In genomic region chr15:61383421-61383820, GRCh38 we compare ENCODE assay signal across 16 cellular contexts.
DNase-seq lines count a peak whose midpoint lies in the region; ATAC-seq, FAIRE-seq and TF ChIP-seq lines count a peak whose summit lies in the region.
"Had no signal": no experiment of that assay in that cellular context is flagged by ENCODE, and none has a peak within 500 bp of the region (broad histone marks: within the 10 kb centered on the region; RNA-seq: fewer than 3 reads in every experiment).

No MANE protein-coding gene starts in this region.

- no peak for DNase-seq in D721Med (ENCODE audit: insufficient read length, low spot score)
- peak; percentile 63 for DNase-seq in LHCN-M2 (ENCODE audit: low read depth)
- peak; percentile 49 for DNase-seq in fibroblast of gingiva (ENCODE audit: low read depth)
- DNase-seq in non-pigmented ciliary epithelial cell (ENCODE audit: low read depth), result peak; percentile 3
- no peak for DNase-seq in HT-29 (ENCODE audit: low spot score)
- no peak for DNase-seq in activated gamma-delta T cell treated with Interleukin-2 at 50 U/mL for 16 hours
- DNase-seq in NCI-H2107 (lab: John Stamatoyannopoulos, UW), result no peak
- DNase-seq: activated CD4-positive, alpha-beta memory T cell treated with anti-CD3 and anti-CD28 coated beads for 36 hours; activated T-cell treated with anti-CD3 and anti-CD28 coated beads, Interleukin-2, amount 50 U/mL, for 24 hours; DMS 273 treated with DMSO at 0.1 percent for 48 hours; erythroblast; NCI-H2029; NCI-H446 treated with DMSO at 0.1 percent for 48 hours; occipital lobe had no signal

- FAIRE-seq in D721Med (lab: Jason Lieb, UNC), result peak; percentile 6
- FAIRE-seq: GM18507 had no signal

- TF ChIP-seq CTCF in D721Med (IDR thresholded peaks at IDR 0.05; ENCODE audit: insufficient read depth, missing control alignments), result no peak

- ATAC-seq in GM18502 (IDR thresholded peaks at IDR 0.05; ENCODE audit: poor library complexity, unreplicated experiment), result no peak

Comparison
In these comparisons a context has a peak if more than half of its experiments do, and no peak if none do; other contexts are left out.
1. DNase-seq: peak in LHCN-M2 (single experiment), fibroblast of gingiva (single experiment) and non-pigmented ciliary epithelial cell (single experiment); none in D721Med (single experiment), HT-29 (single experiment), activated gamma-delta T cell treated with Interleukin-2 at 50 U/mL for 16 hours (single experiment) and NCI-H2107 (single experiment).